22 cellular contexts compared by ENCODE assay signal in genomic region chr13:112737329-112737728, GRCh38. TPM values are rescaled to one million over a fixed set of nuclear protein-coding genes. Genes with fewer than 3 reads are reported as not detected.
DNase-seq lines count a peak whose midpoint lies in the region; ATAC-seq, FAIRE-seq and TF ChIP-seq lines count a peak whose summit lies in the region.
"Had no signal": no experiment of that assay in that cellular context is flagged by ENCODE, and none has a peak within 500 bp of the region (broad histone marks: within the 10 kb centered on the region; RNA-seq: fewer than 3 reads in every experiment).

No MANE protein-coding gene starts in this region.

- DNase-seq in activated naive CD4-positive, alpha-beta T cell treated with anti-CD3 and anti-CD28 coated beads for 36 hours, result no peak
- no peak for DNase-seq in endodermal cell
- peak; percentile 62 for DNase-seq in osteoblast (ENCODE audit: insufficient read length, low spot score, missing footprints)
- DNase-seq in D721Med (ENCODE audit: insufficient read length, low spot score), result no peak
- DNase-seq in NCI-H1436 treated with DMSO at 0.1 percent for 48 hours (lab: John Stamatoyannopoulos, UW), result no peak
- DNase-seq in DMS53 treated with DMSO at 0.1 percent for 48 hours (lab: John Stamatoyannopoulos, UW; ENCODE audit: unreplicated experiment), result no peak
- no peak for DNase-seq in naive thymus-derived CD4-positive, alpha-beta T cell
- DNase-seq: 8988T; CD4-positive, alpha-beta memory T cell; DMS153; GDM1; GOT3; Kasumi-1; NCI-H1417; NCI-H187 treated with DMSO at 0.1 percent for 48 hours; NCI-H2107; NCI-H446 treated with DMSO at 0.1 percent for 48 hours; NCI-H526 treated with DMSO at 0.1 percent for 48 hours; Right ventricle myocardium superior had no signal

- H3K4me1 ChIP-seq in endodermal cell (ENCODE audit: control insufficient read depth, insufficient read depth, low read length) (peaks cover 7% of the 10 kb centered on the region), osteoblast (ENCODE audit: insufficient read depth, low read length) (peaks cover 14% of the 10 kb centered on the region)
- H3K4me1 ChIP-seq in naive thymus-derived CD4-positive, alpha-beta T cell (ENCODE audit: control insufficient read depth in 2 of 2, insufficient read depth in 2 of 2, low read length in 2 of 2), result no peaks in the 10 kb centered on the region

- CTCF ChIA-PET in activated naive CD4-positive, alpha-beta T cell treated with anti-CD3 and anti-CD28 coated beads for 36 hours (lab: Charles Lee), result interaction anchor here (1.4 to 1.5 kb wide), 2 partner anchors 47 to 98 kb away, joined by 3 to 5 read pairs; no protein-coding TSS in a partner anchor
- CTCF ChIA-PET in naive thymus-derived CD4-positive, alpha-beta T cell (lab: Charles Lee), result no interaction called here

- H3K79me2 ChIP-seq in osteoblast (ENCODE audit: insufficient read depth, low read length), result peaks cover 4% of the 10 kb centered on the region

- intact Hi-C loops in activated naive CD4-positive, alpha-beta T cell treated with anti-CD3 and anti-CD28 coated beads for 36 hours (cut with micrococcal nuclease), result no loop called here
- intact Hi-C loops in naive thymus-derived CD4-positive, alpha-beta T cell (cut with micrococcal nuclease), result no loop called here

- H3K36me3 Mint-ChIP-seq in activated naive CD4-positive, alpha-beta T cell treated with anti-CD3 and anti-CD28 coated beads, Interleukin-2, amount 50 U/mL, for 24 hours, result no peaks in the 10 kb centered on the region
- no peaks in the 10 kb centered on the region for H3K36me3 Mint-ChIP-seq in activated naive CD4-positive, alpha-beta T cell treated with anti-CD3 and anti-CD28 coated beads for 36 hours (ENCODE audit: low read depth)
- H3K36me3 Mint-ChIP-seq in endodermal cell (ENCODE audit: low read depth), result peaks cover 6% of the 10 kb centered on the region
- no peaks in the 10 kb centered on the region for H3K36me3 Mint-ChIP-seq in naive thymus-derived CD4-positive, alpha-beta T cell
- H3K36me3 Mint-ChIP-seq: CD4-positive, alpha-beta memory T cell had no signal

- H3K27me3 ChIP-seq in endodermal cell (ENCODE audit: control insufficient read depth, insufficient read depth, low read length, poor library complexity, severe bottlenecking), result no peaks in the 10 kb centered on the region
- H3K27me3 ChIP-seq in osteoblast (ENCODE audit: insufficient read depth, low read length), result no peaks in the 10 kb centered on the region
- no peaks in the 10 kb centered on the region for H3K27me3 ChIP-seq in naive thymus-derived CD4-positive, alpha-beta T cell (ENCODE audit: control insufficient read depth in 2 of 2, insufficient read depth in 2 of 2, low read length in 2 of 2)
- H3K27me3 ChIP-seq: BLaER1 treated with 17β-estradiol and CSF1 and Interleukin-3, amounts not matched to agents 10 nM and 100 nM had no signal

- no peak for TF ChIP-seq CTCF in endodermal cell (conservative IDR thresholded peaks at IDR 0.05)
- TF ChIP-seq CTCF in osteoblast (IDR thresholded peaks at IDR 0.05; ENCODE audit: extremely low read depth, low read depth, low read length), result no peak
- TF ChIP-seq CTCF in D721Med (IDR thresholded peaks at IDR 0.05; ENCODE audit: insufficient read depth, missing control alignments), result no peak

- H2AFZ ChIP-seq in osteoblast (ENCODE audit: low read length), result no peak overlapping the region

- no peak for ATAC-seq in naive thymus-derived CD4-positive, alpha-beta T cell

- 95 to 100% methylated on average over 6 to 9 of the region's 9 CpGs for WGBS in endodermal cell (ENCODE audit: insufficient coverage in 1 of 2, insufficient read length in 1 of 2), 2 experiments

- peaks cover 33% of the 10 kb centered on the region for H3K4me1 Mint-ChIP-seq in activated naive CD4-positive, alpha-beta T cell treated with anti-CD3 and anti-CD28 coated beads, Interleukin-2, amount 50 U/mL, for 24 hours
- peaks cover 7% of the 10 kb centered on the region for H3K4me1 Mint-ChIP-seq in activated naive CD4-positive, alpha-beta T cell treated with anti-CD3 and anti-CD28 coated beads for 36 hours (ENCODE audit: low read depth)
- H3K4me1 Mint-ChIP-seq in endodermal cell, result peaks cover 33% of the 10 kb centered on the region
- peaks cover 2 to 50% (median 25%) of the 10 kb centered on the region in 7 donors for H3K4me1 Mint-ChIP-seq in naive thymus-derived CD4-positive, alpha-beta T cell

- H3K27ac Mint-ChIP-seq in activated naive CD4-positive, alpha-beta T cell treated with anti-CD3 and anti-CD28 coated beads, Interleukin-2, amount 50 U/mL, for 24 hours, result peak overlapping the region; percentile 59
- H3K27ac Mint-ChIP-seq in activated naive CD4-positive, alpha-beta T cell treated with anti-CD3 and anti-CD28 coated beads for 36 hours, result no peak overlapping the region
- peak overlapping the region; percentile 13 for H3K27ac Mint-ChIP-seq in endodermal cell
- peak overlapping the region in 1 of 9 donors; percentile 37 for H3K27ac Mint-ChIP-seq in naive thymus-derived CD4-positive, alpha-beta T cell

- H3K36me3 ChIP-seq in endodermal cell (ENCODE audit: control insufficient read depth, insufficient read depth, low read length) (no peaks in the 10 kb centered on the region), osteoblast (ENCODE audit: insufficient read depth, low read length) (no peaks in the 10 kb centered on the region)
- H3K36me3 ChIP-seq in naive thymus-derived CD4-positive, alpha-beta T cell (ENCODE audit: control insufficient read depth in 2 of 3, insufficient read depth in 3 of 3, low read length in 3 of 3), result no peaks in the 10 kb centered on the region

- no peaks in the 10 kb centered on the region for H3K9me3 Mint-ChIP-seq in activated naive CD4-positive, alpha-beta T cell treated with anti-CD3 and anti-CD28 coated beads, Interleukin-2, amount 50 U/mL, for 24 hours
- no peaks in the 10 kb centered on the region for H3K9me3 Mint-ChIP-seq in activated naive CD4-positive, alpha-beta T cell treated with anti-CD3 and anti-CD28 coated beads for 36 hours
- H3K9me3 Mint-ChIP-seq in endodermal cell, result no peaks in the 10 kb centered on the region
- no peaks in the 10 kb centered on the region for H3K9me3 Mint-ChIP-seq in naive thymus-derived CD4-positive, alpha-beta T cell
- H3K9me3 Mint-ChIP-seq: CD4-positive, alpha-beta memory T cell had no signal

- no peak overlapping the region for H3K4me2 ChIP-seq in osteoblast (ENCODE audit: insufficient read depth, low read length)
- H3K4me2 ChIP-seq: BLaER1 treated with 17β-estradiol and CSF1 and Interleukin-3, amounts not matched to agents 10 nM and 100 nM had no signal

- H3K4me3 Mint-ChIP-seq in activated naive CD4-positive, alpha-beta T cell treated with anti-CD3 and anti-CD28 coated beads, Interleukin-2, amount 50 U/mL, for 24 hours, result no peak overlapping the region
- no peak overlapping the region for H3K4me3 Mint-ChIP-seq in activated naive CD4-positive, alpha-beta T cell treated with anti-CD3 and anti-CD28 coated beads for 36 hours
- H3K4me3 Mint-ChIP-seq in endodermal cell, result no peak overlapping the region
- H3K4me3 Mint-ChIP-seq in naive thymus-derived CD4-positive, alpha-beta T cell, result no peak overlapping the region
- H3K4me3 Mint-ChIP-seq: CD4-positive, alpha-beta memory T cell had no signal

- FAIRE-seq in D721Med (lab: Jason Lieb, UNC), result no peak
- FAIRE-seq: GM18507 had no signal

- H4K20me1 ChIP-seq in osteoblast (ENCODE audit: insufficient read depth, low read length), result peaks cover 6% of the 10 kb centered on the region

- POLR2A ChIA-PET in naive thymus-derived CD4-positive, alpha-beta T cell (lab: Charles Lee), result no interaction called here

- no peak overlapping the region for H3K9ac ChIP-seq in endodermal cell (ENCODE audit: extremely low read depth, low read length, poor library complexity, severe bottlenecking)
- H3K9ac ChIP-seq: BLaER1 treated with 17β-estradiol and CSF1 and Interleukin-3, amounts not matched to agents 10 nM and 100 nM had no signal

- H3K9me3 ChIP-seq in endodermal cell (ENCODE audit: control insufficient read depth, low read length) (no peaks in the 10 kb centered on the region), osteoblast (ENCODE audit: low read depth, low read length) (no peaks in the 10 kb centered on the region)
- no peaks in the 10 kb centered on the region for H3K9me3 ChIP-seq in naive thymus-derived CD4-positive, alpha-beta T cell (ENCODE audit: control insufficient read depth in 2 of 3, low read length in 3 of 3)
- H3K9me3 ChIP-seq: BLaER1 treated with 17β-estradiol and CSF1 and Interleukin-3, amounts not matched to agents 10 nM and 100 nM had no signal

- H3K27ac ChIP-seq in endodermal cell (ENCODE audit: low read depth, low read length) (no peak overlapping the region), osteoblast (ENCODE audit: low read depth, low read length) (no peak overlapping the region)
- H3K27ac ChIP-seq in naive thymus-derived CD4-positive, alpha-beta T cell (ENCODE audit: low read depth, low read length), result no peak overlapping the region
- H3K27ac ChIP-seq: BLaER1 treated with 17β-estradiol and CSF1 and Interleukin-3, amounts not matched to agents 10 nM and 100 nM had no signal

- H3K4me3 ChIP-seq in endodermal cell (ENCODE audit: low read length) (no peak overlapping the region), osteoblast (ENCODE audit: insufficient read depth, low read length) (no peak overlapping the region)
- H3K4me3 ChIP-seq in naive thymus-derived CD4-positive, alpha-beta T cell (ENCODE audit: low read length), result no peak overlapping the region
- H3K4me3 ChIP-seq: BLaER1 treated with 17β-estradiol and CSF1 and Interleukin-3, amounts not matched to agents 10 nM and 100 nM had no signal

- H3K27me3 Mint-ChIP-seq in activated naive CD4-positive, alpha-beta T cell treated with anti-CD3 and anti-CD28 coated beads, Interleukin-2, amount 50 U/mL, for 24 hours, result no peaks in the 10 kb centered on the region
- no peaks in the 10 kb centered on the region for H3K27me3 Mint-ChIP-seq in activated naive CD4-positive, alpha-beta T cell treated with anti-CD3 and anti-CD28 coated beads for 36 hours (ENCODE audit: low read depth)
- H3K27me3 Mint-ChIP-seq in endodermal cell (ENCODE audit: insufficient read depth), result no peaks in the 10 kb centered on the region
- H3K27me3 Mint-ChIP-seq in naive thymus-derived CD4-positive, alpha-beta T cell, result no peaks in the 10 kb centered on the region
- H3K27me3 Mint-ChIP-seq: CD4-positive, alpha-beta memory T cell had no signal

RNA-seq across cellular contexts. Expression of gene ATP11A, which starts 47.5 kb away (rescaled TPM):
- total RNA-seq in activated naive CD4-positive, alpha-beta T cell treated with anti-CD3 and anti-CD28 coated beads for 36 hours, result 10 to 100 TPM; 24.7 to 25.6 TPM
- total RNA-seq in endodermal cell (100 to 1,000 TPM; 122 to 140 TPM), osteoblast (7.6 and 7.7 TPM in 2 replicates)
- polyA plus RNA-seq in endodermal cell (2013, experiment 1 of 2), result 32.6 TPM
- 30.0 TPM for polyA plus RNA-seq in endodermal cell (2013, experiment 2 of 2)
- total RNA-seq in naive thymus-derived CD4-positive, alpha-beta T cell, result 100 to 1,000 TPM in 1 of 5 experiments, 10 to 100 TPM in 4; 45.0 to 111 (median 79.8) TPM
- 1 to 10 TPM; 4.3 to 6.1 TPM for polyA plus RNA-seq in naive thymus-derived CD4-positive, alpha-beta T cell
